In genomic region chr19:51448745-51449093, GRCh38 we compare ENCODE assay signal across 1 cellular context.
TF ChIP-seq lines count a peak whose summit lies in the region.

No MANE protein-coding gene starts in this region.

TF ChIP-seq in GM12878, 131 proteins besides CTCF, POLR2A, EP300 and RAD21:
- no peak for TF ChIP-seq YBX1 (IDR thresholded peaks at IDR 0.05)
- TF ChIP-seq IKZF2 (IDR thresholded peaks at IDR 0.05): 0 out of 4 replicates have a peak, but pooled peaks of 1 of the 2 experiments have one; percentile 1
